In genomic region chr5:75023368-75024159, GRCh38 we compare ENCODE assay signal across 15 cellular contexts. TPM values are rescaled to one million over a fixed set of nuclear protein-coding genes. Genes with fewer than 3 reads are reported as not detected.
DNase-seq lines count a peak whose midpoint lies in the region; ATAC-seq and TF ChIP-seq lines count a peak whose summit lies in the region.
"Had no signal": no experiment of that assay in that cellular context is flagged by ENCODE, and none has a peak within 500 bp of the region (broad histone marks: within the 10 kb centered on the region; RNA-seq: fewer than 3 reads in every experiment).

No MANE protein-coding gene starts in this region.

- H3K4me1 Mint-ChIP-seq in activated CD4-positive, alpha-beta T cell treated with anti-CD3 and anti-CD28 coated beads for 36 hours = peaks cover 30% of the 10 kb centered on the region
- peaks cover 18 to 19% of the 10 kb centered on the region in 2 donors for H3K4me1 Mint-ChIP-seq in natural killer cell

- ATAC-seq in activated CD4-positive, alpha-beta T cell treated with anti-CD3 and anti-CD28 coated beads for 36 hours = peak; percentile 71
- ATAC-seq in natural killer cell (peak; percentile 92 to 100 (median 99)), HG02798 (IDR thresholded peaks at IDR 0.05; ENCODE audit: poor library complexity, unreplicated experiment) (no peak), GM18858 (IDR thresholded peaks at IDR 0.05; ENCODE audit: unreplicated experiment) (no peak), GM18519 (IDR thresholded peaks at IDR 0.05; ENCODE audit: low FRiP score, unreplicated experiment) (no peak)
- ATAC-seq: A549, upper lobe of right lung had no signal

- H3K36me3 ChIP-seq in Peyer's patch = no peaks in the 10 kb centered on the region
- H3K36me3 ChIP-seq: upper lobe of right lung had no signal

- no peaks in the 10 kb centered on the region for H3K36me3 Mint-ChIP-seq in activated CD4-positive, alpha-beta T cell treated with anti-CD3 and anti-CD28 coated beads for 36 hours (ENCODE audit: low read depth)
- H3K36me3 Mint-ChIP-seq in natural killer cell = no peaks in the 10 kb centered on the region

- H3K9me3 Mint-ChIP-seq in activated CD4-positive, alpha-beta T cell treated with anti-CD3 and anti-CD28 coated beads for 36 hours (ENCODE audit: low read depth) = no peaks in the 10 kb centered on the region
- H3K9me3 Mint-ChIP-seq in natural killer cell = no peaks in the 10 kb centered on the region

- H3K4me3 Mint-ChIP-seq in activated CD4-positive, alpha-beta T cell treated with anti-CD3 and anti-CD28 coated beads for 36 hours = no peak overlapping the region
- peak overlapping the region; percentile 57 for H3K4me3 Mint-ChIP-seq in natural killer cell

- POLR2A ChIA-PET in activated CD4-positive, alpha-beta T cell treated with anti-CD3 and anti-CD28 coated beads for 36 hours (lab: Charles Lee) = no interaction called here

- H3K27me3 ChIP-seq in Peyer's patch = no peaks in the 10 kb centered on the region
- H3K27me3 ChIP-seq: upper lobe of right lung had no signal

- H3K27ac Mint-ChIP-seq in activated CD4-positive, alpha-beta T cell treated with anti-CD3 and anti-CD28 coated beads for 36 hours = peak overlapping the region; percentile 24
- H3K27ac Mint-ChIP-seq in natural killer cell = peak overlapping the region; percentile 74 to 84

- TF ChIP-seq CTCF in Peyer's patch (IDR thresholded peaks at IDR 0.05) (no peak), natural killer cell (IDR thresholded peaks at IDR 0.05) (no peak)

- peak; percentile 45 for DNase-seq in activated CD4-positive, alpha-beta T cell treated with anti-CD3 and anti-CD28 coated beads for 36 hours
- no peak for DNase-seq in activated CD4-positive, alpha-beta T cell treated with anti-CD3 and anti-CD28 coated beads, Interleukin-2, amount 50 U/mL, for 1 hour
- DNase-seq in Peyer's patch (peak in 2 of 3 donors; percentile 29 to 52), natural killer cell (peak; percentile 34)
- DNase-seq in central memory CD4-positive, alpha-beta T cell = peak; percentile 27
- DNase-seq: Calu3, NCI-H226, nucleus accumbens, PC-9, upper lobe of right lung had no signal

- intact Hi-C loops in activated CD4-positive, alpha-beta T cell treated with anti-CD3 and anti-CD28 coated beads for 36 hours (cut with DNase I, micrococcal nuclease) = no loop called here
- intact Hi-C loops in natural killer cell (cut with micrococcal nuclease) = no loop called here

- no peaks in the 10 kb centered on the region for H3K4me1 ChIP-seq in Peyer's patch
- H3K4me1 ChIP-seq: A549, upper lobe of right lung had no signal

- H3K27me3 Mint-ChIP-seq in activated CD4-positive, alpha-beta T cell treated with anti-CD3 and anti-CD28 coated beads for 36 hours = no peaks in the 10 kb centered on the region
- H3K27me3 Mint-ChIP-seq in natural killer cell (ENCODE audit: low read depth in 2 of 2) = peaks cover 8 to 20% of the 10 kb centered on the region in 2 donors

- CTCF ChIA-PET in activated CD4-positive, alpha-beta T cell treated with anti-CD3 and anti-CD28 coated beads for 36 hours (lab: Charles Lee) = no interaction called here

- peak overlapping the region in 2 of 4 donors; percentile 16 to 54 for H3K27ac ChIP-seq in Peyer's patch
- H3K27ac ChIP-seq: A549, PC-9, upper lobe of right lung had no signal

- no peaks in the 10 kb centered on the region for H3K9me3 ChIP-seq in Peyer's patch
- H3K9me3 ChIP-seq: A549, upper lobe of right lung had no signal

- no peak for TF ChIP-seq POLR2A in Peyer's patch (IDR thresholded peaks at IDR 0.05)

- no peak overlapping the region for H3K4me3 ChIP-seq in Peyer's patch
- H3K4me3 ChIP-seq: A549, PC-9, upper lobe of right lung had no signal

RNA-seq across cellular contexts. Expression of gene GCNT4, which starts 28.8 kb away (rescaled TPM):
- total RNA-seq in activated CD4-positive, alpha-beta T cell treated with anti-CD3 and anti-CD28 coated beads for 36 hours = 1 to 10 TPM; 1.9 to 2.1 TPM
- total RNA-seq in Peyer's patch (10 to 100 TPM in 3 of 4 donors, 1 to 10 TPM in 1; 3.3 to 63.7 (median 17.8) TPM), natural killer cell (1 to 10 TPM in 1 of 3 donors, under 1 TPM in 2; 0.25 to 2.0 (median 0.52) TPM)
- total RNA-seq: endothelial cell of umbilical vein had no signal

Comparison
In these comparisons a context has a peak if more than half of its experiments do, and no peak if none do; other contexts are left out.
1. ATAC-seq: peak in activated CD4-positive, alpha-beta T cell treated with anti-CD3 and anti-CD28 coated beads for 36 hours (single experiment) and natural killer cell (3 of 3); none in HG02798 (single experiment), GM18858 (single experiment) and GM18519 (single experiment).